Comparison of ENCODE assay signal across 28 cellular contexts in genomic region chr5:62909331-62909730, GRCh38.
"Had no signal": no experiment of that assay in that cellular context is flagged by ENCODE, and none has a peak within 500 bp of the region (broad histone marks: within the 10 kb centered on the region; RNA-seq: fewer than 3 reads in every experiment).

No MANE protein-coding gene starts in this region.

- H3K9me3 ChIP-seq: lower lobe of right lung, pancreas, uterus had no signal

- DNase-seq: head of caudate nucleus; hippocampal formation; immature natural killer cell; kidney; left cardiac atrium; lower lobe of right lung; mammary epithelial cell; mesenchymal stem cell; naive thymus-derived CD8-positive, alpha-beta T cell; nucleus accumbens; pancreas; retina; right cardiac atrium; stimulated activated CD4-positive, alpha-beta T cell treated with anti-CD3 and anti-CD28 coated beads, Interleukin-12 subunit alpha, Interleukin-12 subunit beta, amount 100 ng/mL, for 4 hours; stimulated activated CD4-positive, alpha-beta T cell treated with anti-CD3 and anti-CD28 coated beads, Interleukin-15, amount 100 ng/mL, for 24 hours; stimulated activated CD4-positive, alpha-beta T cell treated with anti-CD3 and anti-CD28 coated beads, Interleukin-2, amount 100 ng/mL, for 24 hours; stimulated activated CD4-positive, alpha-beta T cell treated with anti-CD3 and anti-CD28 coated beads, Interleukin-4, amount 100 ng/mL, for 1 hour; stimulated activated naive CD4-positive, alpha-beta T cell treated with Interleukin-2 at 50 U/mL for 16 hours; stimulated activated naive CD8-positive, alpha-beta T cell treated with anti-CD3 and anti-CD28 coated beads, Interleukin-15, amount 100 ng/mL, for 72 hours; substantia nigra; uterus had no signal

- H3K4me3 Mint-ChIP-seq: immature natural killer cell; naive thymus-derived CD8-positive, alpha-beta T cell; nephron; neural crest cell; stimulated activated effector memory CD8-positive, alpha-beta T cell treated with anti-CD3 and anti-CD28 coated beads, Interleukin-12 subunit alpha, Interleukin-12 subunit beta, amount 100 ng/mL, for 72 hours; stimulated activated naive CD8-positive, alpha-beta T cell treated with anti-CD3 and anti-CD28 coated beads, Interleukin-15, amount 100 ng/mL, for 72 hours; type B pancreatic cell had no signal

- H3K9me3 Mint-ChIP-seq: nephron, type B pancreatic cell had no signal

- H3K4me1 Mint-ChIP-seq: immature natural killer cell; naive thymus-derived CD8-positive, alpha-beta T cell; nephron; neural crest cell; stimulated activated effector memory CD8-positive, alpha-beta T cell treated with anti-CD3 and anti-CD28 coated beads, Interleukin-12 subunit alpha, Interleukin-12 subunit beta, amount 100 ng/mL, for 72 hours; stimulated activated naive CD8-positive, alpha-beta T cell treated with anti-CD3 and anti-CD28 coated beads, Interleukin-15, amount 100 ng/mL, for 72 hours had no signal

- H3K27me3 ChIP-seq: pancreas, tibial nerve, uterus had no signal

- H3K27me3 Mint-ChIP-seq: stimulated activated naive CD8-positive, alpha-beta T cell treated with anti-CD3 and anti-CD28 coated beads, Interleukin-15, amount 100 ng/mL, for 72 hours; type B pancreatic cell had no signal

- ATAC-seq: left cardiac atrium; lower lobe of right lung; naive thymus-derived CD8-positive, alpha-beta T cell; pancreas; right cardiac atrium; sciatic nerve; stimulated activated effector memory CD8-positive, alpha-beta T cell treated with anti-CD3 and anti-CD28 coated beads, Interleukin-12 subunit alpha, Interleukin-12 subunit beta, amount 100 ng/mL, for 72 hours; stimulated activated naive CD8-positive, alpha-beta T cell treated with anti-CD3 and anti-CD28 coated beads, Interleukin-15, amount 100 ng/mL, for 72 hours had no signal

- H3K27ac ChIP-seq: lower lobe of right lung, pancreas, skin epidermis, tibial nerve, uterus had no signal

- H3K27ac Mint-ChIP-seq: immature natural killer cell; naive thymus-derived CD8-positive, alpha-beta T cell; nephron; stimulated activated effector memory CD8-positive, alpha-beta T cell treated with anti-CD3 and anti-CD28 coated beads, Interleukin-12 subunit alpha, Interleukin-12 subunit beta, amount 100 ng/mL, for 72 hours; stimulated activated naive CD8-positive, alpha-beta T cell treated with anti-CD3 and anti-CD28 coated beads, Interleukin-15, amount 100 ng/mL, for 72 hours; type B pancreatic cell had no signal

- H3K36me3 Mint-ChIP-seq: immature natural killer cell; stimulated activated effector memory CD8-positive, alpha-beta T cell treated with anti-CD3 and anti-CD28 coated beads, Interleukin-12 subunit alpha, Interleukin-12 subunit beta, amount 100 ng/mL, for 72 hours; type B pancreatic cell had no signal

- H3K4me1 ChIP-seq: lower lobe of right lung, pancreas, tibial nerve, uterus had no signal

- H3K4me3 ChIP-seq: lower lobe of right lung, pancreas, skin epidermis, tibial nerve, uterus had no signal

- H3K36me3 ChIP-seq: lower lobe of right lung, pancreas, tibial nerve, uterus had no signal
